ENCODE assay signal across 8 cellular contexts in genomic region chr19:45092747-45093678, GRCh38. TPM values are rescaled to one million over a fixed set of nuclear protein-coding genes. Genes with fewer than 3 reads are reported as not detected.
DNase-seq lines count a peak whose midpoint lies in the region; ATAC-seq and TF ChIP-seq lines count a peak whose summit lies in the region.

TSS of gene PPP1R37 (plus strand) at chr19:45093179. CDS start at chr19:45093326, 147 bp downstream.

- H3K36me3 Mint-ChIP-seq in activated naive CD4-positive, alpha-beta T cell treated with anti-CD3 and anti-CD28 coated beads, Interleukin-2, amount 50 U/mL, for 72 hours: peaks cover 16 to 20% of the 10 kb centered on the region in 2 donors

- H3K27ac ChIP-seq in temporal lobe (ENCODE audit: low read depth, low read length): peak within 1 kb of the TSS; percentile 88

- peak; percentile 97 for DNase-seq in GM03348 (ENCODE audit: low spot score)
- peak; percentile 97 for DNase-seq in NCI-H1105 treated with DMSO at 0.1 percent for 48 hours (lab: John Stamatoyannopoulos, UW)
- DNase-seq in SKM-1 treated with dmso at 0.1 percent for 144 hours (lab: John Stamatoyannopoulos, UW; ENCODE audit: unreplicated experiment): peak; percentile 46
- peak; percentile 87 to 94 for DNase-seq in activated naive CD4-positive, alpha-beta T cell treated with anti-CD3 and anti-CD28 coated beads, Interleukin-2, amount 50 U/mL, for 72 hours (ENCODE audit: low spot score in 2 of 2)
- peak; percentile 97 for DNase-seq in glomerular visceral epithelial cell (ENCODE audit: extremely low spot score)
- peak; percentile 61 for DNase-seq in omental fat pad (ENCODE audit: low spot score)

- TF ChIP-seq CTCF in omental fat pad (IDR thresholded peaks at IDR 0.05): peak in 1 of 3 donors; percentile 17

- peak; percentile 50 for ATAC-seq in HG02571 (IDR thresholded peaks at IDR 0.05; ENCODE audit: unreplicated experiment)
- ATAC-seq in activated naive CD4-positive, alpha-beta T cell treated with anti-CD3 and anti-CD28 coated beads, Interleukin-2, amount 50 U/mL, for 72 hours: peak; percentile 79
- peak; percentile 85 for ATAC-seq in omental fat pad (ENCODE audit: low FRiP score)

- H3K27ac Mint-ChIP-seq in activated naive CD4-positive, alpha-beta T cell treated with anti-CD3 and anti-CD28 coated beads, Interleukin-2, amount 50 U/mL, for 72 hours: peak within 1 kb of the TSS; percentile 90 to 99

- H3K9me3 Mint-ChIP-seq in activated naive CD4-positive, alpha-beta T cell treated with anti-CD3 and anti-CD28 coated beads, Interleukin-2, amount 50 U/mL, for 72 hours: no peaks in the 10 kb centered on the region

RNA-seq across cellular contexts. Expression of gene PPP1R37, which starts in this region (rescaled TPM):
- 10 to 100 TPM; 12.4 to 18.3 TPM for total RNA-seq in activated naive CD4-positive, alpha-beta T cell treated with anti-CD3 and anti-CD28 coated beads, Interleukin-2, amount 50 U/mL, for 72 hours
- total RNA-seq in omental fat pad (10 to 100 TPM; 13.6 to 23.7 (median 19.4) TPM), temporal lobe (18.9 TPM)

Comparison
In these comparisons a context has a peak if more than half of its experiments do, and no peak if none do; other contexts are left out.
1. Peak in every context shown above with its lines: DNase-seq, ATAC-seq and H3K27ac ChIP-seq.
2. DNase-seq: peak in every context shown above with its lines; median percentile 97 in GM03348; 97 in NCI-H1105 treated with DMSO at 0.1 percent for 48 hours; 97 in glomerular visceral epithelial cell; 90 in activated naive CD4-positive, alpha-beta T cell treated with anti-CD3 and anti-CD28 coated beads, Interleukin-2, amount 50 U/mL, for 72 hours; 61 in omental fat pad; 46 in SKM-1 treated with dmso at 0.1 percent for 144 hours.